Comparison of ENCODE assay signal across 21 cellular contexts in genomic region chr13:42819712-42820111, GRCh38. TPM values are rescaled to one million over a fixed set of nuclear protein-coding genes. Genes with fewer than 3 reads are reported as not detected.
DNase-seq lines count a peak whose midpoint lies in the region; TF ChIP-seq lines count a peak whose summit lies in the region.
"Had no signal": no experiment of that assay in that cellular context is flagged by ENCODE, and none has a peak within 500 bp of the region (broad histone marks: within the 10 kb centered on the region; RNA-seq: fewer than 3 reads in every experiment).

No MANE protein-coding gene starts in this region.

- H3K4me1 ChIP-seq in GM23248 (ENCODE audit: insufficient read depth) (peaks cover 40% of the 10 kb centered on the region), adipocyte (ENCODE audit: control insufficient read depth, insufficient read depth, low read length) (peaks cover 34% of the 10 kb centered on the region), adrenal gland (replicated peaks in 1 of 2) (no peaks in the 10 kb centered on the region)
- H3K4me1 ChIP-seq: BLaER1 had no signal

- WGBS in GM23248 (ENCODE audit: low coverage in 1 of 2, low lambda C conversion rate in 2 of 2, missing lambda C conversion rate in 2 of 2), 2 experiments, result 72 to 89% methylated on average over 1 of the region's 1 CpG
- 69 to 84% (median 73%) methylated on average over 1 of the region's 1 CpG for WGBS in adrenal gland, 4 donors

- peaks cover 30% of the 10 kb centered on the region for H3K4me1 Mint-ChIP-seq in osteocyte (ENCODE audit: unreplicated experiment)

- no peak for TF ChIP-seq POLR2A in adrenal gland (IDR thresholded peaks at IDR 0.05)

- in situ Hi-C loops in GM23248 (cut with MboI), result no loop called here

- peaks cover 6% of the 10 kb centered on the region for H3K9me3 Mint-ChIP-seq in osteocyte (ENCODE audit: unreplicated experiment)

- H3K9me3 ChIP-seq in GM23248 (ENCODE audit: low read depth) (no peaks in the 10 kb centered on the region), adipocyte (ENCODE audit: control insufficient read depth, low read length) (no peaks in the 10 kb centered on the region), adrenal gland (replicated peaks in 1 of 3) (no peaks in the 10 kb centered on the region)
- H3K9me3 ChIP-seq: SK-N-SH had no signal

- intact Hi-C loops in adrenal gland (cut with DNase I), result no loop called here

- H3K27me3 ChIP-seq in GM23248 (replicated peaks; ENCODE audit: insufficient read depth) (no peaks in the 10 kb centered on the region), adipocyte (replicated peaks; ENCODE audit: control insufficient read depth, insufficient read depth, low read length) (no peaks in the 10 kb centered on the region), adrenal gland (no peaks in the 10 kb centered on the region)
- H3K27me3 ChIP-seq: BLaER1, MG63 had no signal

- H3F3A ChIP-seq in GM23248 (ENCODE audit: insufficient read depth), result peaks cover 19% of the 10 kb centered on the region

- DNase-seq in GM23248, result no peak
- DNase-seq in adipocyte (ENCODE audit: low read depth), result no peak
- DNase-seq in choroid plexus epithelial cell (ENCODE audit: low read depth), result peak; percentile 79
- DNase-seq in osteocyte (ENCODE audit: extremely low spot score, unreplicated experiment), result no peak
- DNase-seq in adrenal gland, result no peak
- DNase-seq in RWPE1 (ENCODE audit: low spot score), result no peak
- no peak for DNase-seq in NCI-H146 (lab: John Stamatoyannopoulos, UW)
- DNase-seq: CD4-positive, alpha-beta T cell; H9; KG1; MG63; NCI-H1694 treated with DMSO at 0.1 percent for 48 hours; NCI-H2081; NCI-H2227 treated with DMSO at 0.1 percent for 48 hours; NCI-H510A; NCI-H69; SHP77 treated with DMSO at 0.1 percent for 48 hours; SK-N-SH had no signal

- H3K36me3 Mint-ChIP-seq in osteocyte (ENCODE audit: unreplicated experiment), result no peaks in the 10 kb centered on the region

- TF ChIP-seq CTCF in choroid plexus epithelial cell (conservative IDR thresholded peaks at IDR 0.05; ENCODE audit: low read depth, low read length) (no peak), osteocyte (IDR thresholded peaks at IDR 0.05) (no peak), adrenal gland (IDR thresholded peaks at IDR 0.05) (no peak), RWPE1 (conservative IDR thresholded peaks at IDR 0.05; ENCODE audit: low read depth) (no peak)

- H3K4me3 ChIP-seq in GM23248 (no peak overlapping the region), adipocyte (ENCODE audit: low read length) (no peak overlapping the region), choroid plexus epithelial cell (ENCODE audit: low read depth, low read length) (no peak overlapping the region), adrenal gland (no peak overlapping the region)
- H3K4me3 ChIP-seq: BLaER1, GM23338, MG63 had no signal

- peak overlapping the region; percentile 72; the same call in 1 of the 2 replicates for H3K27ac ChIP-seq in GM23248
- no peak overlapping the region for H3K27ac ChIP-seq in adrenal gland
- no peak overlapping the region for H3K27ac ChIP-seq in RWPE1
- H3K27ac ChIP-seq: BLaER1 had no signal

- H4K20me1 ChIP-seq in GM23248 (ENCODE audit: insufficient read depth), result no peaks in the 10 kb centered on the region
- H4K20me1 ChIP-seq: BLaER1 had no signal

- H3K9ac ChIP-seq in GM23248 (no peak overlapping the region), adipocyte (ENCODE audit: low read length) (peak overlapping the region; percentile 50)
- H3K9ac ChIP-seq: BLaER1, SK-N-SH had no signal

- H3K27ac Mint-ChIP-seq in osteocyte (ENCODE audit: unreplicated experiment), result peak overlapping the region; percentile 36
- H3K27ac Mint-ChIP-seq: CD4-positive, alpha-beta T cell; GM23338; H9 had no signal

- H3K36me3 ChIP-seq in GM23248 (ENCODE audit: low read depth), result no peaks in the 10 kb centered on the region
- H3K36me3 ChIP-seq in adipocyte (ENCODE audit: control insufficient read depth, insufficient read depth, low read length, severe bottlenecking), result no peaks in the 10 kb centered on the region
- H3K36me3 ChIP-seq in adrenal gland (replicated peaks in 1 of 2), result no peaks in the 10 kb centered on the region
- H3K36me3 ChIP-seq: BLaER1, MG63 had no signal

- CTCF ChIA-PET in RWPE1 (lab: Yijun Ruan, JAX), result no interaction called here

- no peaks in the 10 kb centered on the region for H3K79me2 ChIP-seq in GM23248 (ENCODE audit: insufficient read depth)

- no peak overlapping the region for H3K4me3 Mint-ChIP-seq in osteocyte (ENCODE audit: unreplicated experiment)
- H3K4me3 Mint-ChIP-seq: CD4-positive, alpha-beta T cell; GM23338; H9 had no signal

- no peaks in the 10 kb centered on the region for H3K9me2 ChIP-seq in GM23248 (ENCODE audit: insufficient read depth)
- H3K9me2 ChIP-seq: SK-N-SH had no signal

- H3K27me3 Mint-ChIP-seq in osteocyte (ENCODE audit: unreplicated experiment), result peaks cover 2% of the 10 kb centered on the region

- POLR2A ChIA-PET in RWPE1 (lab: Yijun Ruan, JAX; ENCODE audit: low non-redundant PET), result no interaction called here

- no peak overlapping the region for H2AFZ ChIP-seq in GM23248
- H2AFZ ChIP-seq: GM23338 had no signal

- H3K4me2 ChIP-seq in GM23248 (ENCODE audit: unreplicated experiment), result peak overlapping the region; percentile 52
- H3K4me2 ChIP-seq: BLaER1, GM23338 had no signal

RNA-seq across cellular contexts. Expression of gene FAM216B, which starts 38.3 kb away (rescaled TPM):
- total RNA-seq in GM23248 (2014; rRNA removed; shearing (Covaris generic)), result not detected in 2 replicates
- polyA plus RNA-seq in GM23248 (2016; fragmentation: Nextera tagmentation; extraction: Ambion mirVana), result not detected in 2 replicates
- not detected in 2 replicates for total RNA-seq in osteocyte
- not detected for total RNA-seq in adrenal gland
- not detected for polyA plus RNA-seq in adrenal gland
- total RNA-seq: A172; CD4-positive, alpha-beta T cell; GM23338; H9 had no signal
- polyA plus RNA-seq: SK-N-SH had no signal
